ENCODE assay signal across 15 cellular contexts in the genomic region with DNA sequence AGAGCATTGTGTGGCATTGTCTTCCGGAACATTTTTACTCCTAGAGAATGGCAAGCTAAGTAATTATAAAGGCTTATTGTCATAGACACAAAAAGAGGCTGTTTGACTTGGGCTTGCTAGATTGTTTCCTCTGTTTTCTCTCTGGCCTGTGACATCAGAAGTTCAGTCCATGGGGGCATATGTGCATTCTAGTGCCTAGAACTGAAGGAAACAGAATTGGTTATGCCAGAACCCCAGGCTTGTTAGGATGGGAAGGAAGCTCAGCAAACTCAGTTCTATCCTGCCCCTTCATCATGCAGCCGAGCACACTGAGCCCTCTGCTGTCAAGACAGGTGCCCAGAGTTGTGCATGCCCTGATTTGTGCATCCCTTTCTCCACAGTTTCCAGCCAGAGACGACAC.
"Had no signal": no experiment of that assay in that cellular context is flagged by ENCODE, and none has a peak within 500 bp of the region (broad histone marks: within the 10 kb centered on the region; RNA-seq: fewer than 3 reads in every experiment).

No MANE protein-coding gene starts in this region.

- ATAC-seq: activated CD4-positive, CD25-positive, alpha-beta regulatory T cell treated with anti-CD3 and anti-CD28 coated beads, Interleukin-2, amount 50 U/mL, for 24 hours; heart right ventricle; left lobe of liver; naive thymus-derived CD8-positive, alpha-beta T cell; stimulated activated naive B cell treated with anti-CD40 and anti-IgM and Interleukin-4, amounts not matched to agents 10 μg/mL and 1 μg/mL and 100 μg/mL, for 72 hours had no signal

- DNase-seq: activated naive CD4-positive, alpha-beta T cell treated with anti-CD3 and anti-CD28 coated beads, Interleukin-2, amount 10 ng/mL, durations not matched to agents 7 days and 5 days; colonic mucosa; effector CD8-positive, alpha-beta T cell; foreskin fibroblast; heart right ventricle; islet precursor cell; naive thymus-derived CD8-positive, alpha-beta T cell; SK-N-SH; stimulated activated CD4-positive, alpha-beta T cell treated with anti-CD3 and anti-CD28 coated beads, Interleukin-15, amount 100 ng/mL, for 24 hours; stimulated activated CD4-positive, alpha-beta T cell treated with anti-CD3 and anti-CD28 coated beads, Interleukin-4, amount 100 ng/mL, for 1 hour; stimulated activated naive B cell treated with anti-CD40 and anti-IgM and Interleukin-4, amounts not matched to agents 10 μg/mL and 1 μg/mL and 100 μg/mL, for 72 hours; T-helper 1 cell; T1000 had no signal
